ENCODE assay signal across 26 cellular contexts in genomic region chr6:27442932-27443331, GRCh38.
"Had no signal": no experiment of that assay in that cellular context is flagged by ENCODE, and none has a peak within 500 bp of the region (broad histone marks: within the 10 kb centered on the region; RNA-seq: fewer than 3 reads in every experiment).

No MANE protein-coding gene starts in this region.

- H3K27ac ChIP-seq: brain microvascular endothelial cell, colonic mucosa, esophagus muscularis mucosa, foreskin keratinocyte, gastrocnemius medialis, heart left ventricle had no signal

- H3K4me1 ChIP-seq: colonic mucosa, esophagus muscularis mucosa, foreskin keratinocyte, gastrocnemius medialis, heart left ventricle had no signal

- H3K27me3 Mint-ChIP-seq: activated CD4-positive, alpha-beta memory T cell treated with anti-CD3 and anti-CD28 coated beads, Interleukin-2, amount 10 ng/mL, durations not matched to agents 7 days and 5 days; activated CD4-positive, alpha-beta T cell treated with anti-CD3 and anti-CD28 coated beads for 36 hours; activated CD4-positive, alpha-beta T cell treated with anti-CD3 and anti-CD28 coated beads, Interleukin-2, amount 10 ng/mL, durations not matched to agents 24 days and 14 days; activated naive CD4-positive, alpha-beta T cell treated with anti-CD3 and anti-CD28 coated beads, Interleukin-2, amount 10 ng/mL, durations not matched to agents 7 days and 5 days; activated naive CD8-positive, alpha-beta T cell treated with anti-CD3 and anti-CD28 coated beads, Interleukin-2, amount 10 ng/mL, durations not matched to agents 7 days and 5 days; activated T-cell treated with anti-CD3 and anti-CD28 coated beads, Interleukin-2, amount 50 U/mL, for 24 hours; dendritic cell treated with granulocyte-macrophage colony-stimulating factor and Interleukin-4, amounts not matched to agents 40 ng/mL and 50 ng/mL, for 4 days; effector memory CD8-positive, alpha-beta T cell had no signal

- H3K9me3 ChIP-seq: gastrocnemius medialis had no signal

- H3K27ac Mint-ChIP-seq: activated CD4-positive, alpha-beta memory T cell treated with anti-CD3 and anti-CD28 coated beads, Interleukin-2, amount 10 ng/mL, durations not matched to agents 7 days and 5 days; activated CD4-positive, alpha-beta T cell treated with anti-CD3 and anti-CD28 coated beads for 36 hours; activated CD4-positive, alpha-beta T cell treated with anti-CD3 and anti-CD28 coated beads, Interleukin-2, amount 10 ng/mL, durations not matched to agents 24 days and 14 days; activated naive CD4-positive, alpha-beta T cell treated with anti-CD3 and anti-CD28 coated beads, Interleukin-2, amount 10 ng/mL, durations not matched to agents 7 days and 5 days; activated naive CD4-positive, alpha-beta T cell treated with anti-CD3 and anti-CD28 coated beads, Interleukin-2, amount 50 U/mL, for 72 hours; activated naive CD8-positive, alpha-beta T cell treated with anti-CD3 and anti-CD28 coated beads, Interleukin-2, amount 10 ng/mL, durations not matched to agents 7 days and 5 days; activated T-cell treated with anti-CD3 and anti-CD28 coated beads, Interleukin-2, amount 50 U/mL, for 24 hours; activated T-cell treated with anti-CD3 and anti-CD28 coated beads, Interleukin-2, amount 50 U/mL, for 72 hours; dendritic cell treated with granulocyte-macrophage colony-stimulating factor and Interleukin-4, amounts not matched to agents 40 ng/mL and 50 ng/mL, for 4 days; effector memory CD8-positive, alpha-beta T cell had no signal

- H3K4me1 Mint-ChIP-seq: activated CD4-positive, alpha-beta memory T cell treated with anti-CD3 and anti-CD28 coated beads, Interleukin-2, amount 10 ng/mL, durations not matched to agents 7 days and 5 days; activated CD4-positive, alpha-beta T cell treated with anti-CD3 and anti-CD28 coated beads for 36 hours; activated CD4-positive, alpha-beta T cell treated with anti-CD3 and anti-CD28 coated beads, Interleukin-2, amount 10 ng/mL, durations not matched to agents 24 days and 14 days; activated naive CD4-positive, alpha-beta T cell treated with anti-CD3 and anti-CD28 coated beads, Interleukin-2, amount 10 ng/mL, durations not matched to agents 7 days and 5 days; activated naive CD8-positive, alpha-beta T cell treated with anti-CD3 and anti-CD28 coated beads, Interleukin-2, amount 10 ng/mL, durations not matched to agents 7 days and 5 days had no signal

- H3K27me3 ChIP-seq: brain microvascular endothelial cell, colonic mucosa, esophagus muscularis mucosa, foreskin keratinocyte, gastrocnemius medialis, heart left ventricle had no signal

- H3K4me3 Mint-ChIP-seq: activated CD4-positive, alpha-beta memory T cell treated with anti-CD3 and anti-CD28 coated beads, Interleukin-2, amount 10 ng/mL, durations not matched to agents 7 days and 5 days; activated CD4-positive, alpha-beta T cell treated with anti-CD3 and anti-CD28 coated beads for 36 hours; activated CD4-positive, alpha-beta T cell treated with anti-CD3 and anti-CD28 coated beads, Interleukin-2, amount 10 ng/mL, durations not matched to agents 24 days and 14 days; activated naive CD4-positive, alpha-beta T cell treated with anti-CD3 and anti-CD28 coated beads, Interleukin-2, amount 10 ng/mL, durations not matched to agents 7 days and 5 days; activated naive CD8-positive, alpha-beta T cell treated with anti-CD3 and anti-CD28 coated beads, Interleukin-2, amount 10 ng/mL, durations not matched to agents 7 days and 5 days; activated T-cell treated with anti-CD3 and anti-CD28 coated beads, Interleukin-2, amount 50 U/mL, for 24 hours; activated T-cell treated with anti-CD3 and anti-CD28 coated beads, Interleukin-2, amount 50 U/mL, for 72 hours; dendritic cell treated with granulocyte-macrophage colony-stimulating factor and Interleukin-4, amounts not matched to agents 40 ng/mL and 50 ng/mL, for 4 days; effector memory CD8-positive, alpha-beta T cell had no signal

- H3K4me3 ChIP-seq: colonic mucosa, esophagus muscularis mucosa, gastrocnemius medialis, heart left ventricle had no signal

- H3K36me3 ChIP-seq: brain microvascular endothelial cell, colonic mucosa, esophagus muscularis mucosa had no signal

- DNase-seq: activated CD4-positive, alpha-beta memory T cell treated with anti-CD3 and anti-CD28 coated beads, Interleukin-2, amount 10 ng/mL, durations not matched to agents 7 days and 5 days; activated CD4-positive, alpha-beta T cell treated with anti-CD3 and anti-CD28 coated beads for 36 hours; activated CD4-positive, alpha-beta T cell treated with anti-CD3 and anti-CD28 coated beads, Interleukin-2, amount 10 ng/mL, durations not matched to agents 24 days and 14 days; activated CD4-positive, CD25-positive, alpha-beta regulatory T cell; activated CD4-positive, CD25-positive, alpha-beta regulatory T cell treated with anti-CD3 and anti-CD28 coated beads, Interleukin-2, amount 50 U/mL, for 72 hours; activated CD8-positive, alpha-beta memory T cell treated with anti-CD3 and anti-CD28 coated beads, Interleukin-2, amount 50 U/mL, for 48 hours; activated gamma-delta T cell; activated naive CD4-positive, alpha-beta T cell; activated naive CD4-positive, alpha-beta T cell treated with anti-CD3 and anti-CD28 coated beads, Interleukin-2, amount 10 ng/mL, durations not matched to agents 7 days and 5 days; activated naive CD8-positive, alpha-beta T cell treated with anti-CD3 and anti-CD28 coated beads, Interleukin-2, amount 10 ng/mL, durations not matched to agents 7 days and 5 days; activated T-cell treated with anti-CD3 and anti-CD28 coated beads for 4 hours; activated T-cell treated with anti-CD3 and anti-CD28 coated beads, Interleukin-2, amount 50 U/mL, for 24 hours; activated T-cell treated with anti-CD3 and anti-CD28 coated beads, Interleukin-2, amount 50 U/mL, for 72 hours; brain microvascular endothelial cell; colonic mucosa; effector CD4-positive, alpha-beta T cell; effector memory CD8-positive, alpha-beta T cell; erythroblast; foreskin keratinocyte; gastrocnemius medialis; glutamatergic neuron; heart left ventricle; T-helper 2 cell had no signal
